Comparison of ENCODE assay signal across 12 cellular contexts in the genomic region with DNA sequence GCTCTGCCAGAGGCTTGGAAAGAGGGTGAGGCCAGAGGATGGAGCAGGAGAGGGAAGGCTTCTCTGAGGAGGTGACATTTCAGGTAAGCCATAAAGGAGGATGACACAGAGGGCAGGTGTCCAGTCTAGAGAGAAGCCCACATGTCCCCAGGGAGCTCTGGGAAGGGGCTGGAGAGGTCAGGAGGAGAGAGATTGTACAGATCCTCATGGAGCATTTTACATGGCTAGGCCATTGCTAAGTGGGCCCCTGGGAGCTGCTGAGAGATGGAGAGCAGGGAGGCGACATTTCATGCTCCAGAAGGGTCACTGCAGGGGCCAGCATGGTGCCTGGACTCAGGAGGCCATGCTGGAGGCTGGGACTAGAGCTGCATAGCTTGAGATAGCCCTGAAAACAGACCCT.
DNase-seq lines count a peak whose midpoint lies in the region; ATAC-seq, FAIRE-seq and TF ChIP-seq lines count a peak whose summit lies in the region.
"Had no signal": no experiment of that assay in that cellular context is flagged by ENCODE, and none has a peak within 500 bp of the region (broad histone marks: within the 10 kb centered on the region; RNA-seq: fewer than 3 reads in every experiment).

No MANE protein-coding gene starts in this region.

- peaks cover 5% of the 10 kb centered on the region for H3K36me3 Mint-ChIP-seq in astrocyte (ENCODE audit: low read depth, unreplicated experiment)
- no peaks in the 10 kb centered on the region for H3K36me3 Mint-ChIP-seq in neural progenitor cell
- peaks cover 3% of the 10 kb centered on the region for H3K36me3 Mint-ChIP-seq in activated CD8-positive, alpha-beta T cell treated with anti-CD3 and anti-CD28 coated beads, Interleukin-2, amount 10 ng/mL, durations not matched to agents 7 days and 5 days (ENCODE audit: low read depth)

- peaks cover 4% of the 10 kb centered on the region for H3K27me3 ChIP-seq in astrocyte (ENCODE audit: insufficient read depth, low read length)
- no peaks in the 10 kb centered on the region for H3K27me3 ChIP-seq in neural progenitor cell

- H3K27ac Mint-ChIP-seq in astrocyte (ENCODE audit: unreplicated experiment) (peak overlapping the region; percentile 20), neural progenitor cell (peak overlapping the region; percentile 2)
- no peak overlapping the region for H3K27ac Mint-ChIP-seq in activated CD8-positive, alpha-beta T cell treated with anti-CD3 and anti-CD28 coated beads, Interleukin-2, amount 10 ng/mL, durations not matched to agents 7 days and 5 days

- peaks cover under 1% of the 10 kb centered on the region for H4K20me1 ChIP-seq in astrocyte (ENCODE audit: insufficient read depth, low read length)
- H4K20me1 ChIP-seq in neural progenitor cell (ENCODE audit: low read depth) = no peaks in the 10 kb centered on the region

- H2AFZ ChIP-seq in astrocyte (ENCODE audit: low read depth, low read length) (no peak overlapping the region), neural progenitor cell (replicated peaks) (no peak overlapping the region)

- DNase-seq in cardiac septum (ENCODE audit: low spot score) (peak; percentile 9), Right ventricle myocardium superior (no peak), astrocyte (ENCODE audit: low read depth) (no peak), neural progenitor cell (ENCODE audit: low spot score) (no peak), OCI-M1 (lab: John Stamatoyannopoulos, UW) (no peak)
- no peak for DNase-seq in activated CD8-positive, alpha-beta T cell treated with anti-CD3 and anti-CD28 coated beads, Interleukin-2, amount 10 ng/mL, durations not matched to agents 7 days and 5 days
- DNase-seq: GOT3, NCI-H1694 treated with DMSO at 0.1 percent for 48 hours, NCI-H345, NCI-H526 had no signal

- peaks cover 60% of the 10 kb centered on the region for H3K27me3 Mint-ChIP-seq in astrocyte (ENCODE audit: low read depth, unreplicated experiment)
- H3K27me3 Mint-ChIP-seq in neural progenitor cell (ENCODE audit: insufficient read depth, low read depth) = peaks cover 9% of the 10 kb centered on the region
- peaks cover 81% of the 10 kb centered on the region for H3K27me3 Mint-ChIP-seq in activated CD8-positive, alpha-beta T cell treated with anti-CD3 and anti-CD28 coated beads, Interleukin-2, amount 10 ng/mL, durations not matched to agents 7 days and 5 days (ENCODE audit: low read depth)

- FAIRE-seq in astrocyte (lab: Jason Lieb, UNC) = no peak

- H3F3A ChIP-seq in neural progenitor cell (ENCODE audit: low read depth) = no peaks in the 10 kb centered on the region

- H3K9me3 Mint-ChIP-seq in astrocyte (ENCODE audit: unreplicated experiment) (peaks cover 13% of the 10 kb centered on the region), neural progenitor cell (no peaks in the 10 kb centered on the region)
- peaks cover 5% of the 10 kb centered on the region for H3K9me3 Mint-ChIP-seq in activated CD8-positive, alpha-beta T cell treated with anti-CD3 and anti-CD28 coated beads, Interleukin-2, amount 10 ng/mL, durations not matched to agents 7 days and 5 days (ENCODE audit: insufficient read depth)

- H3K4me3 ChIP-seq in astrocyte (ENCODE audit: insufficient read depth, low read depth, low read length) (no peak overlapping the region), neural progenitor cell (no peak overlapping the region)

- H3K27ac ChIP-seq in astrocyte (ENCODE audit: low read depth, low read length) (no peak overlapping the region), neural progenitor cell (no peak overlapping the region)

- CTCF ChIA-PET in activated CD8-positive, alpha-beta T cell treated with anti-CD3 and anti-CD28 coated beads, Interleukin-2, amount 10 ng/mL, durations not matched to agents 7 days and 5 days (lab: Charles Lee) = no interaction called here

- POLR2A ChIA-PET in activated CD8-positive, alpha-beta T cell treated with anti-CD3 and anti-CD28 coated beads, Interleukin-2, amount 10 ng/mL, durations not matched to agents 7 days and 5 days (lab: Charles Lee) = no interaction called here

- no peaks in the 10 kb centered on the region for H3K79me2 ChIP-seq in astrocyte (ENCODE audit: insufficient read depth, low read length)
- H3K79me2 ChIP-seq in neural progenitor cell (ENCODE audit: low read depth) = no peaks in the 10 kb centered on the region

- intact Hi-C loops in cardiac septum (cut with DNase I) = no loop called here
- intact Hi-C loops in Right ventricle myocardium superior (cut with DNase I) = no loop called here

- no peak overlapping the region for H3K4me2 ChIP-seq in astrocyte (ENCODE audit: low read length)
- H3K4me2 ChIP-seq in neural progenitor cell = no peak overlapping the region

- no peaks in the 10 kb centered on the region for H3K4me1 Mint-ChIP-seq in astrocyte (ENCODE audit: low read depth, unreplicated experiment)
- peaks cover 2% of the 10 kb centered on the region for H3K4me1 Mint-ChIP-seq in neural progenitor cell
- peaks cover 13% of the 10 kb centered on the region for H3K4me1 Mint-ChIP-seq in activated CD8-positive, alpha-beta T cell treated with anti-CD3 and anti-CD28 coated beads, Interleukin-2, amount 10 ng/mL, durations not matched to agents 7 days and 5 days (ENCODE audit: low read depth)

- no peak overlapping the region for H3K9ac ChIP-seq in astrocyte (ENCODE audit: low read length)
- no peak overlapping the region for H3K9ac ChIP-seq in neural progenitor cell

- H3K36me3 ChIP-seq in astrocyte (ENCODE audit: insufficient read depth, low read length) (no peaks in the 10 kb centered on the region), neural progenitor cell (no peaks in the 10 kb centered on the region)

- TF ChIP-seq CTCF in astrocyte (IDR thresholded peaks at IDR 0.05; ENCODE audit: insufficient read depth, low read depth, low read length) (no peak), neural progenitor cell (IDR thresholded peaks at IDR 0.05) (no peak)

- H3K4me3 Mint-ChIP-seq in astrocyte (ENCODE audit: unreplicated experiment) (no peak overlapping the region), neural progenitor cell (no peak overlapping the region)
- no peak overlapping the region for H3K4me3 Mint-ChIP-seq in activated CD8-positive, alpha-beta T cell treated with anti-CD3 and anti-CD28 coated beads, Interleukin-2, amount 10 ng/mL, durations not matched to agents 7 days and 5 days

- H3K9me3 ChIP-seq in astrocyte (ENCODE audit: insufficient read depth, low read depth, low read length) (no peaks in the 10 kb centered on the region), neural progenitor cell (ENCODE audit: low read depth) (no peaks in the 10 kb centered on the region)
- H3K9me3 ChIP-seq: Caco-2 had no signal

- ATAC-seq in Right ventricle myocardium superior (ENCODE audit: poor library complexity) (no peak), GM21737 (IDR thresholded peaks at IDR 0.05; ENCODE audit: unreplicated experiment) (no peak)
- ATAC-seq in activated CD8-positive, alpha-beta T cell treated with anti-CD3 and anti-CD28 coated beads, Interleukin-2, amount 10 ng/mL, durations not matched to agents 7 days and 5 days = no peak

- H3K4me1 ChIP-seq in astrocyte (ENCODE audit: insufficient read depth, low read length) (no peaks in the 10 kb centered on the region), neural progenitor cell (no peaks in the 10 kb centered on the region)
- H3K4me1 ChIP-seq: Caco-2 had no signal
